22 cellular contexts compared by ENCODE assay signal in the genomic region with DNA sequence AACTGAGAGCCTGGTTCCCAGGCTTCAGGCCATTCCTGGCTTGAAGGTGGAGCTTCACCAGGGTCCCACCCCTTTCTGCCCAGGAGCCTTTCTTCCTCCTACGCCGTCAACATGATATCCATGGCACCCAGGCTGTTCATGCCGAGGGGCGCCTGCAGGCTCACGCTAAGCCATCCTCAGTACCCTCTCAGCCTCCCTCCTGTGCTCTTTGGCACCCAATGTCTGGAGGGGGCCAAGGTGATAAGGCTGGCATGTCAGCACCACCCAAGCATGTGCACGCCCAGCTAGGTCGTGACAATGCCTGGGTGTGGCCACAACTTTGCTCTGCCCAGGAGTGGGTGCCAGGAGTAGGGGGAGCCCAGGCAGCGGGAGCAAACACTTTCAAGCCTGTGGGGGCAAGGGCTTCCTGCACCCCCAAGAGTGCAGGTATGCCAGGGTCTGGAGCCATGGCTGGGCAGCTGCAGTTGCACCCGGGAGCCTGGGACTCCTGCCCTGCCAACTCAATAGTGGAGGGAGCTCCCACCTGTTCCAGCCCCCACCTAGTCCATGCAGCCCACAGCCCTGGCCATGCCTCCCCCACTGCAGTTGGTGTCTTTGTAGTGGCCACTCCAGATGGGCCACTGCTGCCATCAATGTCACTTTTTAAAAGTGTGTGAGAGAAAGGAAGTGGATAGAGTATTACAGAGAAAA.
A peak's percentile ranks its signal among the peaks of the same experiment; 100 is the strongest.
DNase-seq lines count a peak whose midpoint lies in the region; ATAC-seq, FAIRE-seq and TF ChIP-seq lines count a peak whose summit lies in the region.
"Had no signal": no experiment of that assay in that cellular context is flagged by ENCODE, and none has a peak within 500 bp of the region (broad histone marks: within the 10 kb centered on the region; RNA-seq: fewer than 3 reads in every experiment).

No MANE protein-coding gene starts in this region.

- CTCF ChIA-PET in activated CD8-positive, alpha-beta T cell treated with anti-CD3 and anti-CD28 coated beads, Interleukin-2, amount 10 ng/mL, durations not matched to agents 7 days and 5 days (lab: Charles Lee): no interaction called here

- DNase-seq in Right ventricle myocardium inferior (ENCODE audit: missing footprints) (peak; percentile 55), cardiac septum (ENCODE audit: low spot score) (no peak), kidney (peak; percentile 64), sciatic nerve (ENCODE audit: low spot score) (no peak), upper lobe of right lung (peak; percentile 44), mesothelial cell of epicardium (ENCODE audit: low spot score in 2 of 2, unreplicated experiment in 2 of 2) (no peak), kidney glomerular epithelial cell (lab: John Stamatoyannopoulos, UW) (no peak)
- no peak for DNase-seq in activated CD8-positive, alpha-beta T cell treated with anti-CD3 and anti-CD28 coated beads, Interleukin-2, amount 10 ng/mL, durations not matched to agents 7 days and 5 days
- DNase-seq: AML-193; Calu3; CD8-positive, alpha-beta T cell; DND-41; EL; GOT3; H7; HFFc6 had no signal

- H3K9me3 ChIP-seq in kidney (ENCODE audit: control insufficient read depth in 1 of 2, low read length in 2 of 2) (no peaks in the 10 kb centered on the region), upper lobe of right lung (no peaks in the 10 kb centered on the region)
- H3K9me3 ChIP-seq: A549 had no signal

- H3K27me3 ChIP-seq in upper lobe of right lung: no peaks in the 10 kb centered on the region

- no peak overlapping the region for H3K9ac ChIP-seq in kidney (ENCODE audit: low read length in 2 of 2)

- ATAC-seq in Right ventricle myocardium inferior: no peak
- ATAC-seq in sciatic nerve: peak; percentile 32
- peak; percentile 39 for ATAC-seq in upper lobe of right lung
- no peak for ATAC-seq in activated CD8-positive, alpha-beta T cell treated with anti-CD3 and anti-CD28 coated beads, Interleukin-2, amount 10 ng/mL, durations not matched to agents 7 days and 5 days
- ATAC-seq: A549; CD8-positive, alpha-beta T cell; GM12878; HCT116 had no signal

- POLR2A ChIA-PET in activated CD8-positive, alpha-beta T cell treated with anti-CD3 and anti-CD28 coated beads, Interleukin-2, amount 10 ng/mL, durations not matched to agents 7 days and 5 days (lab: Charles Lee): no interaction called here

- H3K4me3 Mint-ChIP-seq in mesothelial cell of epicardium: no peak overlapping the region
- H3K4me3 Mint-ChIP-seq in activated CD8-positive, alpha-beta T cell treated with anti-CD3 and anti-CD28 coated beads, Interleukin-2, amount 10 ng/mL, durations not matched to agents 7 days and 5 days: no peak overlapping the region
- H3K4me3 Mint-ChIP-seq: CD8-positive, alpha-beta T cell; HFFc6 had no signal

- H3K36me3 ChIP-seq in kidney (ENCODE audit: control insufficient read depth in 1 of 2, insufficient read depth in 2 of 2, low read length in 2 of 2): no peaks in the 10 kb centered on the region
- H3K36me3 ChIP-seq in upper lobe of right lung: no peaks in the 10 kb centered on the region

- no peak overlapping the region for H3K4me3 ChIP-seq in kidney (ENCODE audit: low read length in 2 of 2)
- H3K4me3 ChIP-seq in upper lobe of right lung: no peak overlapping the region
- H3K4me3 ChIP-seq: A549, GM12878 had no signal

- no peaks in the 10 kb centered on the region for H3K9me3 Mint-ChIP-seq in mesothelial cell of epicardium
- peaks cover 6% of the 10 kb centered on the region for H3K9me3 Mint-ChIP-seq in activated CD8-positive, alpha-beta T cell treated with anti-CD3 and anti-CD28 coated beads, Interleukin-2, amount 10 ng/mL, durations not matched to agents 7 days and 5 days (ENCODE audit: insufficient read depth)
- H3K9me3 Mint-ChIP-seq: CD8-positive, alpha-beta T cell; HFFc6 had no signal

- intact Hi-C loops in Right ventricle myocardium inferior (cut with DNase I): no loop called here
- intact Hi-C loops in cardiac septum (cut with DNase I): no loop called here
- intact Hi-C loops in kidney (cut with DNase I): no loop called here
- intact Hi-C loops in sciatic nerve (cut with DNase I): no loop called here
- intact Hi-C loops in upper lobe of right lung (cut with DNase I): no loop called here

- H3K4me1 ChIP-seq in kidney (ENCODE audit: control insufficient read depth in 1 of 2, insufficient read depth in 1 of 2, low read depth in 1 of 2, low read length in 2 of 2) (peaks cover 0 to 5% of the 10 kb centered on the region in 2 donors), upper lobe of right lung (no peaks in the 10 kb centered on the region)
- H3K4me1 ChIP-seq: A549 had no signal

- no peak for FAIRE-seq in kidney (lab: Jason Lieb, UNC)
- FAIRE-seq: A549, GM12878 had no signal

- peaks cover 10% of the 10 kb centered on the region for H3K4me1 Mint-ChIP-seq in mesothelial cell of epicardium
- H3K4me1 Mint-ChIP-seq in activated CD8-positive, alpha-beta T cell treated with anti-CD3 and anti-CD28 coated beads, Interleukin-2, amount 10 ng/mL, durations not matched to agents 7 days and 5 days (ENCODE audit: low read depth): peaks cover 8% of the 10 kb centered on the region

- H3K27ac Mint-ChIP-seq in mesothelial cell of epicardium: no peak overlapping the region
- H3K27ac Mint-ChIP-seq in activated CD8-positive, alpha-beta T cell treated with anti-CD3 and anti-CD28 coated beads, Interleukin-2, amount 10 ng/mL, durations not matched to agents 7 days and 5 days: no peak overlapping the region
- H3K27ac Mint-ChIP-seq: CD8-positive, alpha-beta T cell; HFFc6 had no signal

- H3K36me3 Mint-ChIP-seq in mesothelial cell of epicardium: peaks cover 8% of the 10 kb centered on the region
- no peaks in the 10 kb centered on the region for H3K36me3 Mint-ChIP-seq in activated CD8-positive, alpha-beta T cell treated with anti-CD3 and anti-CD28 coated beads, Interleukin-2, amount 10 ng/mL, durations not matched to agents 7 days and 5 days (ENCODE audit: low read depth)

- no peaks in the 10 kb centered on the region for H3K27me3 Mint-ChIP-seq in mesothelial cell of epicardium (ENCODE audit: low read depth)
- no peaks in the 10 kb centered on the region for H3K27me3 Mint-ChIP-seq in activated CD8-positive, alpha-beta T cell treated with anti-CD3 and anti-CD28 coated beads, Interleukin-2, amount 10 ng/mL, durations not matched to agents 7 days and 5 days (ENCODE audit: low read depth)

- TF ChIP-seq CTCF in kidney (IDR thresholded peaks at IDR 0.05; ENCODE audit: borderline replicate concordance, extremely low read depth, insufficient read depth) (no peak), upper lobe of right lung (IDR thresholded peaks at IDR 0.05) (no peak), mesothelial cell of epicardium (IDR thresholded peaks at IDR 0.05; ENCODE audit: unreplicated experiment) (no peak)

- no peak overlapping the region for H3K27ac ChIP-seq in kidney (ENCODE audit: low read depth in 2 of 2, low read length in 2 of 2)
- no peak overlapping the region for H3K27ac ChIP-seq in upper lobe of right lung
- H3K27ac ChIP-seq: 22Rv1, A549, C4-2B, HL-60 had no signal

Comparison
In these comparisons a context has a peak if more than half of its experiments do, and no peak if none do; other contexts are left out.
1. DNase-seq: peak in Right ventricle myocardium inferior (single experiment), kidney (single experiment) and upper lobe of right lung (single experiment); none in cardiac septum (single experiment), sciatic nerve (single experiment), mesothelial cell of epicardium (0 of 2), kidney glomerular epithelial cell (single experiment) and activated CD8-positive, alpha-beta T cell treated with anti-CD3 and anti-CD28 coated beads, Interleukin-2, amount 10 ng/mL, durations not matched to agents 7 days and 5 days (single experiment).
2. ATAC-seq: peak in sciatic nerve (single experiment) and upper lobe of right lung (single experiment); none in Right ventricle myocardium inferior (single experiment) and activated CD8-positive, alpha-beta T cell treated with anti-CD3 and anti-CD28 coated beads, Interleukin-2, amount 10 ng/mL, durations not matched to agents 7 days and 5 days (single experiment).